Comparison of ENCODE assay signal across 9 cellular contexts in genomic region chr12:119669744-119670472, GRCh38. TPM values are rescaled to one million over a fixed set of nuclear protein-coding genes. Genes with fewer than 3 reads are reported as not detected.
DNase-seq lines count a peak whose midpoint lies in the region; ATAC-seq and TF ChIP-seq lines count a peak whose summit lies in the region.
"Had no signal": no experiment of that assay in that cellular context is flagged by ENCODE, and none has a peak within 500 bp of the region (broad histone marks: within the 10 kb centered on the region; RNA-seq: fewer than 3 reads in every experiment).

No MANE protein-coding gene starts in this region.

- DNase-seq in DMS 273 treated with DMSO at 0.1 percent for 48 hours (lab: John Stamatoyannopoulos, UW) (peak; percentile 9), NCI-H2196 treated with DMSO at 0.1 percent for 48 hours (lab: John Stamatoyannopoulos, UW; ENCODE audit: unreplicated experiment) (peak; percentile 77), choroid plexus epithelial cell (ENCODE audit: low read depth) (peak; percentile 14), GM20000 (ENCODE audit: low spot score) (no peak), SHP77 treated with DMSO at 0.1 percent for 48 hours (lab: John Stamatoyannopoulos, UW) (no peak)
- DNase-seq: activated gamma-delta T cell had no signal

- no peaks in the 10 kb centered on the region for H3K9me2 ChIP-seq in neural cell (ENCODE audit: insufficient read depth, low read length)

- H4K20me1 ChIP-seq in neural cell (ENCODE audit: insufficient read depth) = no peaks in the 10 kb centered on the region

- TF ChIP-seq CTCF in choroid plexus epithelial cell (conservative IDR thresholded peaks at IDR 0.05; ENCODE audit: low read depth, low read length) = no peak
- TF ChIP-seq CTCF in neural cell (IDR thresholded peaks at IDR 0.05; ENCODE audit: poor library complexity, severe bottlenecking) = no peak
- TF ChIP-seq CTCF in GM20000 (IDR thresholded peaks at IDR 0.05; ENCODE audit: extremely low read depth, missing control alignments) = no peak

- H3K36me3 ChIP-seq in neural cell (ENCODE audit: insufficient read depth, low read length) = no peaks in the 10 kb centered on the region

- H3K27me3 ChIP-seq in neural cell (ENCODE audit: insufficient read depth, low read depth, low read length) = no peaks in the 10 kb centered on the region

- no peak for TF ChIP-seq EP300 in neural cell (conservative IDR thresholded peaks at IDR 0.05; ENCODE audit: poor library complexity, severe bottlenecking)

- H2AFZ ChIP-seq in neural cell (ENCODE audit: low read depth, low read length) = no peak overlapping the region

- H3K27ac ChIP-seq in neural cell (ENCODE audit: low read length) = no peak overlapping the region

- peaks cover 11% of the 10 kb centered on the region for H3K79me2 ChIP-seq in neural cell (replicated peaks; ENCODE audit: insufficient read depth, low read length)

- no peak overlapping the region for H3K9ac ChIP-seq in neural cell (ENCODE audit: low read length)

- no peaks in the 10 kb centered on the region for H3K9me3 ChIP-seq in neural cell (ENCODE audit: low read length)

- ATAC-seq in GM19351 (IDR thresholded peaks at IDR 0.05; ENCODE audit: unreplicated experiment) (no peak), HG02588 (IDR thresholded peaks at IDR 0.05; ENCODE audit: unreplicated experiment) (no peak)

- no peak overlapping the region for H3K4me3 ChIP-seq in choroid plexus epithelial cell (ENCODE audit: low read depth, low read length)
- peak overlapping the region; percentile 37 for H3K4me3 ChIP-seq in neural cell (ENCODE audit: low read length)

- TF ChIP-seq RAD21 in neural cell (conservative IDR thresholded peaks at IDR 0.05) = no peak

- no peaks in the 10 kb centered on the region for H3F3A ChIP-seq in neural cell (ENCODE audit: insufficient read depth, low read length, poor library complexity, severe bottlenecking)

- no peak overlapping the region for H3K4me2 ChIP-seq in neural cell (ENCODE audit: low read length)

TF ChIP-seq in neural cell, 6 proteins besides CTCF, POLR2A, EP300 and RAD21:
- no peak for TF ChIP-seq POLR2AphosphoS5 (IDR thresholded peaks at IDR 0.05)
- TF ChIP-seq EZH2 (IDR thresholded peaks at IDR 0.05; ENCODE audit: borderline replicate concordance, insufficient read depth, low read length, poor library complexity, severe bottlenecking) = no peak
- TF ChIP-seq, protein P1, sequence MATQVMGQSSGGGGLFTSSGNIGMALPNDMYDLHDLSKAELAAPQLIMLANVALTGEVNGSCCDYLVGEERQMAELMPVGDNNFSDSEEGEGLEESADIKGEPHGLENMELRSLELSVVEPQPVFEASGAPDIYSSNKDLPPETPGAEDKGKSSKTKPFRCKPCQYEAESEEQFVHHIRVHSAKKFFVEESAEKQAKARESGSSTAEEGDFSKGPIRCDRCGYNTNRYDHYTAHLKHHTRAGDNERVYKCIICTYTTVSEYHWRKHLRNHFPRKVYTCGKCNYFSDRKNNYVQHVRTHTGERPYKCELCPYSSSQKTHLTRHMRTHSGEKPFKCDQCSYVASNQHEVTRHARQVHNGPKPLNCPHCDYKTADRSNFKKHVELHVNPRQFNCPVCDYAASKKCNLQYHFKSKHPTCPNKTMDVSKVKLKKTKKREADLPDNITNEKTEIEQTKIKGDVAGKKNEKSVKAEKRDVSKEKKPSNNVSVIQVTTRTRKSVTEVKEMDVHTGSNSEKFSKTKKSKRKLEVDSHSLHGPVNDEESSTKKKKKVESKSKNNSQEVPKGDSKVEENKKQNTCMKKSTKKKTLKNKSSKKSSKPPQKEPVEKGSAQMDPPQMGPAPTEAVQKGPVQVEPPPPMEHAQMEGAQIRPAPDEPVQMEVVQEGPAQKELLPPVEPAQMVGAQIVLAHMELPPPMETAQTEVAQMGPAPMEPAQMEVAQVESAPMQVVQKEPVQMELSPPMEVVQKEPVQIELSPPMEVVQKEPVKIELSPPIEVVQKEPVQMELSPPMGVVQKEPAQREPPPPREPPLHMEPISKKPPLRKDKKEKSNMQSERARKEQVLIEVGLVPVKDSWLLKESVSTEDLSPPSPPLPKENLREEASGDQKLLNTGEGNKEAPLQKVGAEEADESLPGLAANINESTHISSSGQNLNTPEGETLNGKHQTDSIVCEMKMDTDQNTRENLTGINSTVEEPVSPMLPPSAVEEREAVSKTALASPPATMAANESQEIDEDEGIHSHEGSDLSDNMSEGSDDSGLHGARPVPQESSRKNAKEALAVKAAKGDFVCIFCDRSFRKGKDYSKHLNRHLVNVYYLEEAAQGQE (IDR thresholded peaks at IDR 0.05; ENCODE audit: borderline replicate concordance) = no peak
- no peak for TF ChIP-seq TAF1 (IDR thresholded peaks at IDR 0.05; ENCODE audit: low read depth)
- no peak for TF ChIP-seq MXI1 (conservative IDR thresholded peaks at IDR 0.05; ENCODE audit: poor library complexity, severe bottlenecking)
- no peak for TF ChIP-seq SMC3 (conservative IDR thresholded peaks at IDR 0.05; ENCODE audit: poor library complexity)
TF ChIP-seq in neural cell: peak in this region for 0.

RNA-seq across cellular contexts. Expression of gene PRKAB1, which starts 2.0 kb away (rescaled TPM):
- polyA plus RNA-seq in neural cell = 36.8 and 38.0 TPM in 2 replicates
- polyA minus RNA-seq in neural cell = 32.9 and 34.0 TPM in 2 replicates

Comparison
In these comparisons a context has a peak if more than half of its experiments do, and no peak if none do; other contexts are left out.
1. DNase-seq: peak in DMS 273 treated with DMSO at 0.1 percent for 48 hours (single experiment), NCI-H2196 treated with DMSO at 0.1 percent for 48 hours (single experiment) and choroid plexus epithelial cell (single experiment); none in GM20000 (single experiment) and SHP77 treated with DMSO at 0.1 percent for 48 hours (single experiment).